1 cellular context compared by ENCODE assay signal in genomic region chr6:79777713-79778579, GRCh38.
TF ChIP-seq lines count a peak whose summit lies in the region.

No MANE protein-coding gene starts in this region.

TF ChIP-seq in HepG2, 621 proteins besides CTCF, POLR2A, EP300 and RAD21 (continued from another document and continues in another):
- TF ChIP-seq RFXAP (CRISPR knock-in tag; IDR thresholded peaks at IDR 0.05; ENCODE audit: borderline replicate concordance) (peak; percentile 30; the same call in 1 of the 2 replicates), ZFP91 (CRISPR knock-in tag; IDR thresholded peaks at IDR 0.05; ENCODE audit: borderline replicate concordance) (peak; percentile 56; the same call in 1 of the 2 replicates), KDM5B (CRISPR knock-in tag; IDR thresholded peaks at IDR 0.05; ENCODE audit: borderline replicate concordance) (peak; percentile 54; the same call in 1 of the 2 replicates), MXD4 (CRISPR knock-in tag; IDR thresholded peaks at IDR 0.05) (0 out of 2 replicates have a peak, but pooled peaks have one; percentile 43), ZNF441 (CRISPR knock-in tag; IDR thresholded peaks at IDR 0.05; ENCODE audit: borderline replicate concordance) (peak; percentile 56; the same call in 1 of the 2 replicates), SKI (IDR thresholded peaks at IDR 0.05; ENCODE audit: partially characterized antibody) (no peak), KLF16 (CRISPR knock-in tag; IDR thresholded peaks at IDR 0.05) (0 out of 4 replicates have a peak, but pooled peaks of 1 of the 2 experiments have one; percentile 27), ZNF460 (CRISPR knock-in tag; IDR thresholded peaks at IDR 0.05; ENCODE audit: borderline replicate concordance) (no peak), IKZF1 (IDR thresholded peaks at IDR 0.05) (no peak), MAZ (IDR thresholded peaks at IDR 0.05; ENCODE audit: borderline replicate concordance, low read depth, low read length) (no peak), MAZ (CRISPR knock-in tag; IDR thresholded peaks at IDR 0.05; ENCODE audit: low read depth) (peak; percentile 38; the same call in 1 of the 2 replicates), SP1 (IDR thresholded peaks at IDR 0.05) (no peak), SP1 (CRISPR knock-in tag; IDR thresholded peaks at IDR 0.05) (0 out of 2 replicates have a peak, but pooled peaks have one; percentile 26), ZBTB2 (CRISPR knock-in tag; IDR thresholded peaks at IDR 0.05; ENCODE audit: low read depth) (no peak), CENPX (CRISPR knock-in tag; IDR thresholded peaks at IDR 0.05) (no peak), ZFY (CRISPR knock-in tag; IDR thresholded peaks at IDR 0.05) (peak; percentile 63; the same call in 1 of the 2 replicates), ELF1 (CRISPR knock-in tag; IDR thresholded peaks at IDR 0.05) (peak; percentile 46; the same call in 1 of the 2 replicates), ARNT2 (CRISPR knock-in tag; IDR thresholded peaks at IDR 0.05; ENCODE audit: low read depth) (no peak), KLF13 (CRISPR knock-in tag; IDR thresholded peaks at IDR 0.05) (no peak), ZNF609 (CRISPR knock-in tag; IDR thresholded peaks at IDR 0.05; ENCODE audit: borderline replicate concordance) (no peak), ZNF512B (CRISPR knock-in tag; IDR thresholded peaks at IDR 0.05; ENCODE audit: borderline replicate concordance) (no peak), ZNF691 (CRISPR knock-in tag; IDR thresholded peaks at IDR 0.05; ENCODE audit: borderline replicate concordance, low read depth) (no peak), ZNF562 (CRISPR knock-in tag; IDR thresholded peaks at IDR 0.05; ENCODE audit: borderline replicate concordance) (no peak), HMGXB4 (CRISPR knock-in tag; IDR thresholded peaks at IDR 0.05; ENCODE audit: borderline replicate concordance in 1 of 2, low read depth in 1 of 2) (peak; percentile 77 to 83), SMARCC2 (IDR thresholded peaks at IDR 0.05) (no peak), DZIP1 (CRISPR knock-in tag; IDR thresholded peaks at IDR 0.05) (no peak), ZKSCAN8 (CRISPR knock-in tag; IDR thresholded peaks at IDR 0.05; ENCODE audit: borderline replicate concordance) (no peak), MXI1 (IDR thresholded peaks at IDR 0.05; ENCODE audit: borderline replicate concordance, low read depth, low read length) (0 out of 3 replicates have a peak, but pooled peaks have one; percentile 16), ZHX1 (CRISPR knock-in tag; IDR thresholded peaks at IDR 0.05; ENCODE audit: low read depth) (no peak), ZNF780A (CRISPR knock-in tag; IDR thresholded peaks at IDR 0.05) (no peak), ETV6 (CRISPR knock-in tag; conservative IDR thresholded peaks at IDR 0.05) (0 out of 2 replicates have a peak, but pooled peaks have one; percentile 23), ZNF350 (CRISPR knock-in tag; IDR thresholded peaks at IDR 0.05; ENCODE audit: borderline replicate concordance, low read depth) (peak; percentile 58; the same call in 1 of the 2 replicates), ZNF414 (CRISPR knock-in tag; IDR thresholded peaks at IDR 0.05) (no peak), ZNF124 (CRISPR knock-in tag; IDR thresholded peaks at IDR 0.05) (no peak), ELF3 (CRISPR knock-in tag; IDR thresholded peaks at IDR 0.05) (0 out of 2 replicates have a peak, but pooled peaks have one; percentile 33), SNAPC2 (CRISPR knock-in tag; IDR thresholded peaks at IDR 0.05) (no peak), ZNF234 (CRISPR knock-in tag; conservative IDR thresholded peaks at IDR 0.05) (no peak)
